In genomic region chr9:35835216-35835604, GRCh38 we compare ENCODE assay signal across 12 cellular contexts. TPM values are rescaled to one million over a fixed set of nuclear protein-coding genes. Genes with fewer than 3 reads are reported as not detected.
DNase-seq lines count a peak whose midpoint lies in the region; FAIRE-seq and TF ChIP-seq lines count a peak whose summit lies in the region.
"Had no signal": no experiment of that assay in that cellular context is flagged by ENCODE, and none has a peak within 500 bp of the region (broad histone marks: within the 10 kb centered on the region; RNA-seq: fewer than 3 reads in every experiment).

No MANE protein-coding gene starts in this region.

- dilution Hi-C loops in keratinocyte (cut with MboI; ENCODE audit: extremely low pct_ligation_motif_present, low sequenced_read_pairs) = no loop called here

- H3K9me2 ChIP-seq in SU-DHL-6 (replicated peaks; ENCODE audit: insufficient read depth, low read length) = no peaks in the 10 kb centered on the region

- no peaks in the 10 kb centered on the region for H3K36me3 Mint-ChIP-seq in CD8-positive, alpha-beta memory T cell

- H3K4me3 Mint-ChIP-seq in CD8-positive, alpha-beta memory T cell = no peak overlapping the region
- H3K4me3 Mint-ChIP-seq: activated T-cell treated with anti-CD3 and anti-CD28 coated beads, Interleukin-2, amount 50 U/mL, for 24 hours had no signal

- CTCF ChIA-PET in CD8-positive, alpha-beta memory T cell (lab: Charles Lee) = interaction anchor here (0.7 to 2.8 kb wide), 7 partner anchors 9 to 99 kb away, joined by 3 to 18 read pairs (median 3); no protein-coding TSS in a partner anchor

- H3K9me3 Mint-ChIP-seq in CD8-positive, alpha-beta memory T cell = no peaks in the 10 kb centered on the region
- H3K9me3 Mint-ChIP-seq: activated T-cell treated with anti-CD3 and anti-CD28 coated beads, Interleukin-2, amount 50 U/mL, for 24 hours had no signal

- H3K9ac ChIP-seq in SU-DHL-6 (ENCODE audit: low read length) (no peak overlapping the region), keratinocyte (ENCODE audit: control insufficient read depth, extremely low read depth, insufficient read depth, low read length) (no peak overlapping the region)

- H3K27me3 ChIP-seq in SU-DHL-6 (ENCODE audit: low read length) (no peaks in the 10 kb centered on the region), keratinocyte (ENCODE audit: control insufficient read depth, extremely low read depth, insufficient read depth, low read length) (no peaks in the 10 kb centered on the region), testis (no peaks in the 10 kb centered on the region)
- no peaks in the 10 kb centered on the region for H3K27me3 ChIP-seq in CD8-positive, alpha-beta memory T cell (ENCODE audit: insufficient read depth, low read length, poor library complexity, severe bottlenecking)

- no peaks in the 10 kb centered on the region for H3K4me1 ChIP-seq in keratinocyte (ENCODE audit: control insufficient read depth, extremely low read depth, insufficient read depth, low read length)
- H3K4me1 ChIP-seq in testis = peaks cover 19% of the 10 kb centered on the region
- peaks cover under 1% of the 10 kb centered on the region for H3K4me1 ChIP-seq in CD8-positive, alpha-beta memory T cell (ENCODE audit: insufficient read depth, low read length)

- TF ChIP-seq POLR2A in testis (IDR thresholded peaks at IDR 0.05) = no peak

- peak; percentile 26 for TF ChIP-seq CTCF in AG09309 (IDR thresholded peaks at IDR 0.05; ENCODE audit: control insufficient read depth, insufficient read depth, low read depth, low read length, missing control alignments)
- peak; percentile 48 for TF ChIP-seq CTCF in GM12873 (IDR thresholded peaks at IDR 0.05; ENCODE audit: insufficient read depth, low read depth, low read length, missing control alignments)
- peak; percentile 49 for TF ChIP-seq CTCF in SU-DHL-6 (IDR thresholded peaks at IDR 0.05; ENCODE audit: insufficient read depth, low read length, poor library complexity, severe bottlenecking)
- peak; percentile 56 to 79 (median 69) for TF ChIP-seq CTCF in keratinocyte (optimal IDR thresholded peaks at IDR 0.05 in 1 of 3, IDR thresholded peaks at IDR 0.05 in 1 of 3, conservative IDR thresholded peaks at IDR 0.05 in 1 of 3; ENCODE audit: extremely low read depth in 1 of 3, insufficient read depth in 2 of 3, low read length in 3 of 3)
- TF ChIP-seq CTCF in testis (IDR thresholded peaks at IDR 0.05) = no peak

- H3K4me3 ChIP-seq in AG09309 (ENCODE audit: control insufficient read depth, low read depth, low read length) = no peak overlapping the region
- no peak overlapping the region for H3K4me3 ChIP-seq in SU-DHL-6 (ENCODE audit: insufficient read depth, low read length, poor library complexity, severe bottlenecking)
- no peak overlapping the region for H3K4me3 ChIP-seq in keratinocyte (ENCODE audit: control insufficient read depth in 2 of 3, extremely low read depth in 1 of 3, insufficient read depth in 2 of 3, low read depth in 1 of 3, low read length in 3 of 3)
- no peak overlapping the region for H3K4me3 ChIP-seq in testis
- no peak overlapping the region for H3K4me3 ChIP-seq in CD8-positive, alpha-beta memory T cell (ENCODE audit: low read length)

- H3K9me1 ChIP-seq in keratinocyte (ENCODE audit: control insufficient read depth, extremely low read depth, insufficient read depth, low read length) = no peaks in the 10 kb centered on the region

- H3K27ac Mint-ChIP-seq in CD8-positive, alpha-beta memory T cell = no peak overlapping the region
- H3K27ac Mint-ChIP-seq: activated T-cell treated with anti-CD3 and anti-CD28 coated beads, Interleukin-2, amount 50 U/mL, for 24 hours had no signal

- H3K9me3 ChIP-seq in SU-DHL-6 (ENCODE audit: insufficient read depth, low read length) (no peaks in the 10 kb centered on the region), keratinocyte (ENCODE audit: control insufficient read depth, low read depth, low read length) (no peaks in the 10 kb centered on the region), testis (no peaks in the 10 kb centered on the region)
- H3K9me3 ChIP-seq in CD8-positive, alpha-beta memory T cell (ENCODE audit: low read length) = no peaks in the 10 kb centered on the region

- H3K27ac ChIP-seq in SU-DHL-6 (ENCODE audit: low read depth, low read length) (no peak overlapping the region), keratinocyte (ENCODE audit: control insufficient read depth, insufficient read depth, low read length) (no peak overlapping the region), testis (no peak overlapping the region)
- H3K27ac ChIP-seq in CD8-positive, alpha-beta memory T cell (ENCODE audit: low read depth, low read length) = no peak overlapping the region

- H3F3A ChIP-seq in SU-DHL-6 (ENCODE audit: insufficient read depth) = no peaks in the 10 kb centered on the region

- intact Hi-C loops in testis (cut with DNase I; ENCODE audit: low total_unique reads) = no loop called here

- FAIRE-seq in keratinocyte (lab: Jason Lieb, UNC) = peak; percentile 72
- FAIRE-seq: RCC 7860 had no signal

- H3K4me1 Mint-ChIP-seq in CD8-positive, alpha-beta memory T cell = peaks cover 1 to 17% (median 1%) of the 10 kb centered on the region in 3 donors

- H4K20me1 ChIP-seq in SU-DHL-6 (ENCODE audit: low read depth, low read length) = no peaks in the 10 kb centered on the region
- no peaks in the 10 kb centered on the region for H4K20me1 ChIP-seq in keratinocyte (ENCODE audit: control insufficient read depth, extremely low read depth, insufficient read depth, low read length)

- H3K27me3 Mint-ChIP-seq in CD8-positive, alpha-beta memory T cell = no peaks in the 10 kb centered on the region
- H3K27me3 Mint-ChIP-seq: activated T-cell treated with anti-CD3 and anti-CD28 coated beads, Interleukin-2, amount 50 U/mL, for 24 hours had no signal

- 100% methylated on average over 2 to 3 of the region's 3 CpGs for WGBS in testis, 2 donors

- H2AFZ ChIP-seq in SU-DHL-6 (ENCODE audit: low read depth, low read length, severe bottlenecking) (no peak overlapping the region), keratinocyte (ENCODE audit: control insufficient read depth, low read length) (no peak overlapping the region)

- DNase-seq in AG09309 (ENCODE audit: low read depth) (no peak), keratinocyte (ENCODE audit: low read depth, low spot score) (no peak), testis (no peak), NK-92 (lab: John Stamatoyannopoulos, UW; ENCODE audit: unreplicated experiment) (no peak)
- no peak for DNase-seq in CD8-positive, alpha-beta memory T cell
- DNase-seq in central memory CD4-positive, alpha-beta T cell = no peak
- DNase-seq: activated T-cell treated with anti-CD3 and anti-CD28 coated beads, Interleukin-2, amount 50 U/mL, for 24 hours; stimulated activated CD4-positive, alpha-beta T cell treated with anti-CD3 and anti-CD28 coated beads, Interleukin-4, amount 100 ng/mL, for 1 hour had no signal

- H3K4me2 ChIP-seq in SU-DHL-6 (ENCODE audit: low read depth, low read length, poor library complexity, severe bottlenecking) (no peak overlapping the region), keratinocyte (ENCODE audit: control insufficient read depth, extremely low read depth, insufficient read depth, low read depth, low read length) (no peak overlapping the region)

- POLR2A ChIA-PET in CD8-positive, alpha-beta memory T cell (lab: Charles Lee) = no interaction called here

- no peaks in the 10 kb centered on the region for H3K36me3 ChIP-seq in SU-DHL-6 (ENCODE audit: low read length)
- no peaks in the 10 kb centered on the region for H3K36me3 ChIP-seq in keratinocyte (ENCODE audit: control insufficient read depth in 2 of 2, extremely low read depth in 1 of 2, insufficient read depth in 2 of 2, low read length in 2 of 2)
- no peaks in the 10 kb centered on the region for H3K36me3 ChIP-seq in testis (ENCODE audit: low read depth, missing control alignments)
- H3K36me3 ChIP-seq in CD8-positive, alpha-beta memory T cell (ENCODE audit: insufficient read depth, low read length) = no peaks in the 10 kb centered on the region

- H3K79me2 ChIP-seq in SU-DHL-6 (ENCODE audit: insufficient read depth, low read length) = no peaks in the 10 kb centered on the region
- H3K79me2 ChIP-seq in keratinocyte (ENCODE audit: control insufficient read depth, insufficient read depth, low read length) = no peaks in the 10 kb centered on the region

RNA-seq across cellular contexts. Expression of gene TMEM8B, which starts 6.2 kb away (rescaled TPM):
- polyA plus RNA-seq in keratinocyte (1.3 to 2.0 TPM (median 2.0 TPM) in 3 replicates), testis (ENCODE audit: insufficient read depth, low read depth, low replicate concordance) (24.6 TPM)
- 0.34 TPM for polyA plus RNA-seq in keratinocyte (2011; ENCODE audit: low read depth)
- polyA plus RNA-seq in keratinocyte (2011; cell fraction: cytosol; rRNA removed) = 1.5 and 2.8 TPM in 2 replicates
- polyA plus RNA-seq in keratinocyte (2011; cell fraction: nucleus; rRNA removed) = 6.7 and 9.9 TPM in 2 replicates
- 4.2 and 4.6 TPM in 2 replicates for polyA plus RNA-seq in keratinocyte (2012; ENCODE audit: low replicate concordance)
- polyA minus RNA-seq in keratinocyte = 3.0 to 11.8 TPM (median 4.5 TPM) in 3 replicates
- polyA minus RNA-seq in keratinocyte (2011; cell fraction: cytosol; rRNA and poly(A)+ RNA removed) = 2.5 TPM
- polyA minus RNA-seq in keratinocyte (2011; cell fraction: nucleus; rRNA and poly(A)+ RNA removed) = 1.6 and 2.8 TPM in 2 replicates
- total RNA-seq in testis = 10 to 100 TPM; 22.2 to 24.5 TPM
- total RNA-seq in CD8-positive, alpha-beta memory T cell = 1 to 10 TPM; 2.1 to 3.0 TPM
- 3.0 TPM for polyA plus RNA-seq in CD8-positive, alpha-beta memory T cell

RNA-seq across cellular contexts. Expression of gene FAM221B, which starts 6.7 kb away (rescaled TPM):
- polyA plus RNA-seq in keratinocyte (not detected in 3 replicates), testis (ENCODE audit: insufficient read depth, low read depth, low replicate concordance) (17.1 TPM)
- polyA plus RNA-seq in keratinocyte (2011; ENCODE audit: low read depth) = not detected
- polyA plus RNA-seq in keratinocyte (2011; cell fraction: cytosol; rRNA removed) = not detected in 2 replicates
- not detected in 2 replicates for polyA plus RNA-seq in keratinocyte (2011; cell fraction: nucleus; rRNA removed)
- not detected in 2 replicates for polyA plus RNA-seq in keratinocyte (2012; ENCODE audit: low replicate concordance)
- not detected in 3 replicates for polyA minus RNA-seq in keratinocyte
- not detected for polyA minus RNA-seq in keratinocyte (2011; cell fraction: cytosol; rRNA and poly(A)+ RNA removed)
- not detected in 2 replicates for polyA minus RNA-seq in keratinocyte (2011; cell fraction: nucleus; rRNA and poly(A)+ RNA removed)
- 1 to 10 TPM; 4.2 to 7.2 TPM for total RNA-seq in testis
- not detected for total RNA-seq in CD8-positive, alpha-beta memory T cell
- polyA plus RNA-seq in CD8-positive, alpha-beta memory T cell = not detected
- total RNA-seq: HT1080 had no signal

RNA-seq across cellular contexts. Expression of gene HINT2, which starts 20.4 kb away (rescaled TPM):
- polyA plus RNA-seq in keratinocyte (11.6 to 16.6 TPM (median 16.6 TPM) in 3 replicates), testis (ENCODE audit: insufficient read depth, low read depth, low replicate concordance) (55.1 TPM)
- 11.2 TPM for polyA plus RNA-seq in keratinocyte (2011; ENCODE audit: low read depth)
- polyA plus RNA-seq in keratinocyte (2011; cell fraction: cytosol; rRNA removed) = 12.4 and 16.1 TPM in 2 replicates
- 7.6 and 9.3 TPM in 2 replicates for polyA plus RNA-seq in keratinocyte (2011; cell fraction: nucleus; rRNA removed)
- polyA plus RNA-seq in keratinocyte (2012; ENCODE audit: low replicate concordance) = 21.4 and 25.3 TPM in 2 replicates
- polyA minus RNA-seq in keratinocyte = 2.0 to 5.2 TPM (median 4.9 TPM) in 3 replicates
- polyA minus RNA-seq in keratinocyte (2011; cell fraction: cytosol; rRNA and poly(A)+ RNA removed) = 3.1 TPM
- polyA minus RNA-seq in keratinocyte (2011; cell fraction: nucleus; rRNA and poly(A)+ RNA removed) = 0.62 and 2.4 TPM in 2 replicates
- total RNA-seq in testis = 10 to 100 TPM; 36.1 to 36.9 TPM
- total RNA-seq in CD8-positive, alpha-beta memory T cell = 10 to 100 TPM; 65.1 to 71.7 TPM
- 69.4 TPM for polyA plus RNA-seq in CD8-positive, alpha-beta memory T cell

RNA-seq across cellular contexts. Expression of gene SPAG8, which starts 23.1 kb away (rescaled TPM):
- 0.06 to 0.13 TPM (median 0.08 TPM) in 3 replicates for polyA plus RNA-seq in keratinocyte
- not detected for polyA plus RNA-seq in keratinocyte (2011; ENCODE audit: low read depth)
- 0.11 TPM in 1 of 2 replicates, not detected in the other for polyA plus RNA-seq in keratinocyte (2011; cell fraction: cytosol; rRNA removed)
- 0.42 and 0.53 TPM in 2 replicates for polyA plus RNA-seq in keratinocyte (2011; cell fraction: nucleus; rRNA removed)
- polyA plus RNA-seq in keratinocyte (2012; ENCODE audit: low replicate concordance) = 0.18 TPM in 1 of 2 replicates, not detected in the other
- not detected in 3 replicates for polyA minus RNA-seq in keratinocyte
- polyA minus RNA-seq in keratinocyte (2011; cell fraction: cytosol; rRNA and poly(A)+ RNA removed) = not detected
- not detected in 2 replicates for polyA minus RNA-seq in keratinocyte (2011; cell fraction: nucleus; rRNA and poly(A)+ RNA removed)
- total RNA-seq in testis = 10 to 100 TPM; 18.9 to 27.0 TPM
- 81.5 TPM for polyA plus RNA-seq in testis (ENCODE audit: insufficient read depth, low read depth, low replicate concordance)
- 1 to 10 TPM in 1 of 2 experiments, under 1 TPM in 1; 0.98 to 1.8 TPM for total RNA-seq in CD8-positive, alpha-beta memory T cell
- 0.79 TPM for polyA plus RNA-seq in CD8-positive, alpha-beta memory T cell

RNA-seq across cellular contexts. Expression of gene OR13J1, which starts 35.0 kb away (rescaled TPM):
- polyA plus RNA-seq in keratinocyte = not detected in 3 replicates
- not detected for polyA plus RNA-seq in keratinocyte (2011; ENCODE audit: low read depth)
- not detected in 2 replicates for polyA plus RNA-seq in keratinocyte (2011; cell fraction: cytosol; rRNA removed)
- not detected in 2 replicates for polyA plus RNA-seq in keratinocyte (2011; cell fraction: nucleus; rRNA removed)
- polyA plus RNA-seq in keratinocyte (2012; ENCODE audit: low replicate concordance) = not detected in 2 replicates
- polyA minus RNA-seq in keratinocyte = not detected in 3 replicates
- not detected for polyA minus RNA-seq in keratinocyte (2011; cell fraction: cytosol; rRNA and poly(A)+ RNA removed)
- polyA minus RNA-seq in keratinocyte (2011; cell fraction: nucleus; rRNA and poly(A)+ RNA removed) = not detected in 2 replicates
- not detected for total RNA-seq in testis
- polyA plus RNA-seq in testis (ENCODE audit: insufficient read depth, low read depth, low replicate concordance) = not detected
- not detected for total RNA-seq in CD8-positive, alpha-beta memory T cell
- polyA plus RNA-seq in CD8-positive, alpha-beta memory T cell = not detected
- total RNA-seq: HT1080 had no signal

Comparison
In these comparisons a context has a peak if more than half of its experiments do, and no peak if none do; other contexts are left out.
1. CTCF ChIP-seq: peak in AG09309 (single experiment), GM12873 (single experiment), SU-DHL-6 (single experiment) and keratinocyte (3 of 3); none in testis (0 of 3).
2. RNA of gene FAM221B, which starts 6.7 kb away (polyA plus RNA-seq): 17.1 TPM in testis (single experiment); not detected in keratinocyte and not detected in CD8-positive, alpha-beta memory T cell (single experiment); every median in the first group is over 10 times any median in the second.